20 cellular contexts compared by ENCODE assay signal in genomic region chr17:47605006-47605405, GRCh38. TPM values are rescaled to one million over a fixed set of nuclear protein-coding genes. Genes with fewer than 3 reads are reported as not detected.
A peak's percentile ranks its signal among the peaks of the same experiment; 100 is the strongest.
DNase-seq lines count a peak whose midpoint lies in the region; ATAC-seq and TF ChIP-seq lines count a peak whose summit lies in the region.
"Had no signal": no experiment of that assay in that cellular context is flagged by ENCODE, and none has a peak within 500 bp of the region (broad histone marks: within the 10 kb centered on the region; RNA-seq: fewer than 3 reads in every experiment).

No MANE protein-coding gene starts in this region.

- 45 to 61% (median 51%) methylated on average over 1 of the region's 1 CpG for WGBS in heart left ventricle, 4 donors
- 91% methylated on average over 1 of the region's 1 CpG for WGBS in SK-N-SH (ENCODE audit: low lambda C conversion rate)

- H3K9me3 ChIP-seq in heart left ventricle (no peaks in the 10 kb centered on the region), SK-N-SH (no peaks in the 10 kb centered on the region), right atrium auricular region (no peaks in the 10 kb centered on the region), thoracic aorta (no peaks in the 10 kb centered on the region)
- H3K9me3 ChIP-seq: gastroesophageal sphincter, lower lobe of right lung, upper lobe of right lung had no signal

- peaks cover 0 to 22% (median 11%) of the 10 kb centered on the region in 12 donors for H3K4me1 ChIP-seq in heart left ventricle
- peaks cover 11 to 15% of the 10 kb centered on the region in 2 experiments; a peak in 3 of 4 replicates for H3K4me1 ChIP-seq in SK-N-SH (ENCODE audit: control insufficient read depth in 1 of 2, insufficient read depth in 2 of 2, low read depth in 1 of 2, low read length in 1 of 2)
- H3K4me1 ChIP-seq in right atrium auricular region, result no peaks in the 10 kb centered on the region
- peaks cover 20 to 27% of the 10 kb centered on the region in 2 donors for H3K4me1 ChIP-seq in thoracic aorta (ENCODE audit: control insufficient read depth in 1 of 2, low read depth in 2 of 2)
- H3K4me1 ChIP-seq: lower lobe of right lung, upper lobe of right lung had no signal

- no peak for TF ChIP-seq CTCF in heart left ventricle (IDR thresholded peaks at IDR 0.05)
- no peak for TF ChIP-seq CTCF in SK-N-SH (IDR thresholded peaks at IDR 0.05)
- no peak for TF ChIP-seq CTCF in right atrium auricular region (IDR thresholded peaks at IDR 0.05)
- TF ChIP-seq CTCF in thoracic aorta (IDR thresholded peaks at IDR 0.05), result no peak

- H3K79me2 ChIP-seq in SK-N-SH (ENCODE audit: insufficient read depth), result no peaks in the 10 kb centered on the region; the same call in 1 of the 2 replicates

- H3K27me3 Mint-ChIP-seq in activated naive CD4-positive, alpha-beta T cell treated with anti-CD3 and anti-CD28 coated beads for 36 hours (ENCODE audit: low read depth), result no peaks in the 10 kb centered on the region
- H3K27me3 Mint-ChIP-seq: CD4-positive, alpha-beta memory T cell; progenitor cell of endocrine pancreas; stimulated activated memory B cell treated with anti-CD40 and anti-IgM and Interleukin-4, amounts not matched to agents 10 μg/mL and 1 μg/mL and 100 μg/mL, for 72 hours had no signal

- H3K27ac ChIP-seq in heart left ventricle (peak overlapping the region in 11 of 12 donors; percentile 7 to 77 (median 54)), SK-N-SH (ENCODE audit: low read depth in 2 of 2, low read length in 1 of 2) (peak overlapping the region; percentile 7 to 49), right atrium auricular region (peak overlapping the region; percentile 40 to 60), thoracic aorta (peak overlapping the region; percentile 55 to 78)
- H3K27ac ChIP-seq: lower lobe of right lung, upper lobe of right lung had no signal

- peaks cover 25% of the 10 kb centered on the region for H3F3A ChIP-seq in SK-N-SH (replicated peaks; ENCODE audit: insufficient read depth)

- peaks cover 0 to 99% (median 89%) of the 10 kb centered on the region in 9 donors for H3K36me3 ChIP-seq in heart left ventricle
- H3K36me3 ChIP-seq in SK-N-SH (replicated peaks in 1 of 2; ENCODE audit: control insufficient read depth in 1 of 2, insufficient read depth in 2 of 2, low read length in 1 of 2), result peaks cover 65 to 77% of the 10 kb centered on the region in 2 experiments
- H3K36me3 ChIP-seq in right atrium auricular region, result peaks cover 76% of the 10 kb centered on the region
- peaks cover 28% of the 10 kb centered on the region for H3K36me3 ChIP-seq in thoracic aorta

- TF ChIP-seq POLR2A in heart left ventricle (IDR thresholded peaks at IDR 0.05), result no peak

- no peak overlapping the region; the same call in 1 of the 2 replicates for H3K9ac ChIP-seq in SK-N-SH

- intact Hi-C loops in heart left ventricle (cut with DNase I), result no loop called here
- intact Hi-C loops in Right ventricle myocardium inferior (cut with DNase I), result no loop called here
- intact Hi-C loops in activated naive CD4-positive, alpha-beta T cell treated with anti-CD3 and anti-CD28 coated beads for 36 hours (cut with micrococcal nuclease), result no loop called here

- H3K9me2 ChIP-seq in SK-N-SH, result no peaks in the 10 kb centered on the region

- H3K27me3 ChIP-seq in heart left ventricle, result no peaks in the 10 kb centered on the region
- no peaks in the 10 kb centered on the region for H3K27me3 ChIP-seq in SK-N-SH (ENCODE audit: insufficient read depth)
- H3K27me3 ChIP-seq in right atrium auricular region, result no peaks in the 10 kb centered on the region
- H3K27me3 ChIP-seq in thoracic aorta (replicated peaks; ENCODE audit: insufficient read depth), result no peaks in the 10 kb centered on the region
- H3K27me3 ChIP-seq: gastroesophageal sphincter, upper lobe of right lung had no signal

- no peak for TF ChIP-seq RAD21 in SK-N-SH (IDR thresholded peaks at IDR 0.05; ENCODE audit: low read length)

- TF ChIP-seq EP300 in SK-N-SH (IDR thresholded peaks at IDR 0.05; ENCODE audit: borderline replicate concordance in 1 of 2, low read depth in 1 of 2, low read length in 1 of 2), result no peak

- CTCF ChIA-PET in SK-N-SH (lab: Yijun Ruan, JAX), result interaction anchor here (0.6 to 6.4 kb wide), 10 partner anchors 8 to 289 kb away, joined by 3 to 73 read pairs (median 4); no protein-coding TSS in a partner anchor
- CTCF ChIA-PET in activated naive CD4-positive, alpha-beta T cell treated with anti-CD3 and anti-CD28 coated beads for 36 hours (lab: Charles Lee), result interaction anchor here (0.8 to 2.8 kb wide), 2 partner anchors 11 to 13 kb away, joined by 3 to 9 read pairs; no protein-coding TSS in a partner anchor

- no peak overlapping the region for H3K4me3 Mint-ChIP-seq in activated naive CD4-positive, alpha-beta T cell treated with anti-CD3 and anti-CD28 coated beads for 36 hours
- H3K4me3 Mint-ChIP-seq: CD4-positive, alpha-beta memory T cell; stimulated activated memory B cell treated with anti-CD40 and anti-IgM and Interleukin-4, amounts not matched to agents 10 μg/mL and 1 μg/mL and 100 μg/mL, for 72 hours had no signal

- H3K4me2 ChIP-seq in SK-N-SH, result no peak overlapping the region

- H3K9me3 Mint-ChIP-seq in activated naive CD4-positive, alpha-beta T cell treated with anti-CD3 and anti-CD28 coated beads for 36 hours, result no peaks in the 10 kb centered on the region
- H3K9me3 Mint-ChIP-seq: CD4-positive, alpha-beta memory T cell; stimulated activated memory B cell treated with anti-CD40 and anti-IgM and Interleukin-4, amounts not matched to agents 10 μg/mL and 1 μg/mL and 100 μg/mL, for 72 hours had no signal

- H3K4me1 Mint-ChIP-seq in activated naive CD4-positive, alpha-beta T cell treated with anti-CD3 and anti-CD28 coated beads for 36 hours (ENCODE audit: low read depth), result no peaks in the 10 kb centered on the region
- H3K4me1 Mint-ChIP-seq: stimulated activated memory B cell treated with anti-CD40 and anti-IgM and Interleukin-4, amounts not matched to agents 10 μg/mL and 1 μg/mL and 100 μg/mL, for 72 hours had no signal

- POLR2A ChIA-PET in SK-N-SH (lab: Yijun Ruan, JAX), result no interaction called here

- peaks cover 13% of the 10 kb centered on the region for H3K36me3 Mint-ChIP-seq in activated naive CD4-positive, alpha-beta T cell treated with anti-CD3 and anti-CD28 coated beads for 36 hours (ENCODE audit: low read depth)

- ATAC-seq in heart left ventricle (no peak), Right ventricle myocardium inferior (no peak), thoracic aorta (ENCODE audit: insufficient number of reproducible peaks, low FRiP score, low read depth) (no peak)
- ATAC-seq: activated CD4-positive, CD25-positive, alpha-beta regulatory T cell treated with anti-CD3 and anti-CD28 coated beads, Interleukin-2, amount 50 U/mL, for 24 hours; HCT116; lower lobe of right lung; stimulated activated memory B cell treated with anti-CD40 and anti-IgM and Interleukin-4, amounts not matched to agents 10 μg/mL and 1 μg/mL and 100 μg/mL, for 72 hours; upper lobe of right lung had no signal

- no peak for DNase-seq in heart left ventricle
- DNase-seq in Right ventricle myocardium inferior (ENCODE audit: missing footprints), result no peak
- no peak for DNase-seq in SK-N-SH
- no peak for DNase-seq in right atrium auricular region (ENCODE audit: low spot score)
- DNase-seq in thoracic aorta (ENCODE audit: low spot score), result no peak
- no peak for DNase-seq in activated naive CD4-positive, alpha-beta T cell treated with anti-CD3 and anti-CD28 coated beads for 36 hours
- DNase-seq in activated CD4-positive, alpha-beta T cell treated with anti-CD3 and anti-CD28 coated beads, Interleukin-2, amount 50 U/mL, for 48 hours, result no peak
- DNase-seq in NCI-H82 treated with DMSO at 0.1 percent for 48 hours (lab: John Stamatoyannopoulos, UW; ENCODE audit: unreplicated experiment), result no peak
- DNase-seq: activated effector memory CD4-positive, alpha-beta T cell treated with anti-CD3 and anti-CD28 coated beads, Interleukin-2, amount 50 U/mL, for 16 hours; aorta; CD4-positive, alpha-beta memory T cell; cortex of kidney; lower lobe of right lung; NK-92 treated with Interleukin-12 subunit alpha and Interleukin-12 subunit beta, amount 100 ng/mL, for 24 hours; upper lobe of right lung had no signal

- H4K20me1 ChIP-seq in SK-N-SH (ENCODE audit: insufficient read depth), result no peaks in the 10 kb centered on the region; the same call in 1 of the 2 replicates

- no peak overlapping the region for H3K4me3 ChIP-seq in heart left ventricle
- H3K4me3 ChIP-seq in SK-N-SH (ENCODE audit: low read depth in 2 of 2, low read length in 1 of 2), result no peak overlapping the region
- H3K4me3 ChIP-seq in right atrium auricular region, result no peak overlapping the region
- H3K4me3 ChIP-seq in thoracic aorta, result peak overlapping the region; percentile 46
- H3K4me3 ChIP-seq: gastroesophageal sphincter, lower lobe of right lung, upper lobe of right lung had no signal

- H3K27ac Mint-ChIP-seq in activated naive CD4-positive, alpha-beta T cell treated with anti-CD3 and anti-CD28 coated beads for 36 hours, result no peak overlapping the region
- H3K27ac Mint-ChIP-seq: stimulated activated memory B cell treated with anti-CD40 and anti-IgM and Interleukin-4, amounts not matched to agents 10 μg/mL and 1 μg/mL and 100 μg/mL, for 72 hours had no signal

- H2AFZ ChIP-seq in SK-N-SH (ENCODE audit: low read depth), result no peak overlapping the region

TF ChIP-seq in SK-N-SH, 30 proteins besides CTCF, POLR2A, EP300 and RAD21:
- TF ChIP-seq JUND (IDR thresholded peaks at IDR 0.05) (no peak), IRF3 (IDR thresholded peaks at IDR 0.05; ENCODE audit: low read depth, low read length) (no peak)

RNA-seq across cellular contexts. Expression of gene KPNB1, which starts 44.7 kb away (rescaled TPM):
- 100 to 1,000 TPM; 118 to 236 (median 192) TPM for total RNA-seq in heart left ventricle
- 100 to 1,000 TPM in 1 of 2 donors, 10 to 100 TPM in 1; 30.7 to 136 TPM for polyA plus RNA-seq in heart left ventricle
- 166 TPM for total RNA-seq in Right ventricle myocardium inferior
- polyA plus RNA-seq in SK-N-SH (2012; rRNA removed), result 89.5 and 142 TPM in 2 replicates
- 99.2 and 142 TPM in 2 replicates for polyA plus RNA-seq in SK-N-SH (2012; cell fraction: cytosol; rRNA removed)
- polyA plus RNA-seq in SK-N-SH (2012; cell fraction: nucleus; rRNA removed), result 142 and 235 TPM in 2 replicates
- total RNA-seq in right atrium auricular region, result 100 to 1,000 TPM in 1 of 2 donors, 10 to 100 TPM in 1; 91.4 to 102 TPM
- total RNA-seq in thoracic aorta, result 100 to 1,000 TPM; 199 to 223 TPM
- total RNA-seq in activated naive CD4-positive, alpha-beta T cell treated with anti-CD3 and anti-CD28 coated beads for 36 hours, result 100 to 1,000 TPM; 602 to 614 TPM
